ENCODE assay signal across 17 cellular contexts in genomic region chr4:145351922-145352321, GRCh38.
"Had no signal": no experiment of that assay in that cellular context is flagged by ENCODE, and none has a peak within 500 bp of the region (broad histone marks: within the 10 kb centered on the region; RNA-seq: fewer than 3 reads in every experiment).

No MANE protein-coding gene starts in this region.

- H3K4me3 ChIP-seq: ascending aorta had no signal

- DNase-seq: activated CD4-positive, alpha-beta T cell treated with anti-CD3 and anti-CD28 coated beads for 36 hours; activated CD4-positive, CD25-positive, alpha-beta regulatory T cell; activated CD8-positive, alpha-beta memory T cell treated with anti-CD3 and anti-CD28 coated beads, Interleukin-2, amount 50 U/mL, for 4 hours; activated CD8-positive, alpha-beta T cell treated with anti-CD3 and anti-CD28 coated beads for 36 hours; activated T-cell treated with anti-CD3 and anti-CD28 coated beads, Interleukin-2, amount 50 U/mL, for 72 hours; IMR-90; Kasumi-1; KBM-7; NCI-H1092; NCI-H1930; NCI-H345; NCI-H510A; NCI-H526 treated with DMSO at 0.1 percent for 48 hours; NCI-H82; SIG-M5 had no signal

- H3K9me3 ChIP-seq: ascending aorta had no signal

- H3K27ac ChIP-seq: ascending aorta, VCaP had no signal

- H3K36me3 ChIP-seq: ascending aorta had no signal

- H3K27me3 ChIP-seq: ascending aorta had no signal

- ATAC-seq: activated CD4-positive, alpha-beta T cell treated with anti-CD3 and anti-CD28 coated beads for 36 hours; activated CD8-positive, alpha-beta T cell treated with anti-CD3 and anti-CD28 coated beads for 36 hours; activated T-cell treated with anti-CD3 and anti-CD28 coated beads, Interleukin-2, amount 50 U/mL, for 72 hours had no signal

- H3K4me1 ChIP-seq: ascending aorta had no signal
